ENCODE assay signal across 17 cellular contexts in the genomic region with DNA sequence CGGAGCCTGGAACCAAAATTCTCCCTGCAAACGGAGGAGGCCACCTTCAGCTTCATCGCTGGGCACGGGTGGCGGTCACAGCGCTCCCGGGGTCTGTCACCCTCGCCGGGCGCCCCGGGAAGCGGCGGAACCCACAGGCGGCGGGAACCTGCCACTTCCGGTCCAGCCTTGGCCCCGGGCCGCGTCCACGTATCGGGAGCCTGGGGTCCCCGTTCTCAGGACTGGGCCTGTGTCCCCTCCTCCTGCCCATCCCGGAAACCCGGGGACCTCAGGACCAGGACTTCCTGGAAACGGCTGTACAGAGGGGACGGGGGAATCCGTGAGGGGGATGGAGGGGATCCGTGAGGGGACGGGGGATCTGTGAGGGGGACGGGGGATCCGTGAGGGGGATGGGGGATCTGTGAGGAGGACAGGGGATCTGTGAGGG. TPM values are rescaled to one million over a fixed set of nuclear protein-coding genes. Genes with fewer than 3 reads are reported as not detected.
A peak's percentile ranks its signal among the peaks of the same experiment; 100 is the strongest.
DNase-seq lines count a peak whose midpoint lies in the region; ATAC-seq, FAIRE-seq and TF ChIP-seq lines count a peak whose summit lies in the region.
"Had no signal": no experiment of that assay in that cellular context is flagged by ENCODE, and none has a peak within 500 bp of the region (broad histone marks: within the 10 kb centered on the region; RNA-seq: fewer than 3 reads in every experiment).

No MANE protein-coding gene starts in this region.

- H3K4me3 ChIP-seq in K562 (no peak overlapping the region), lower lobe of right lung (no peak overlapping the region)

- intact Hi-C loops in K562 (cut with micrococcal nuclease) = no loop called here
- intact Hi-C loops in lower lobe of right lung (cut with DNase I) = no loop called here

- DNase-seq in AG20443 (ENCODE audit: low spot score) (peak; percentile 75), GM13977 (ENCODE audit: low spot score) (peak; percentile 87), K562 (ENCODE audit: extremely low read depth in 1 of 4, low spot score in 3 of 4) (peak in 3 of 4 experiments; percentile 58 to 74 (median 62)), lower lobe of right lung (peak; percentile 34), KG1 (lab: John Stamatoyannopoulos, UW) (no peak), dedifferentiated amniotic fluid mesenchymal stem cell (ENCODE audit: extremely low spot score) (no peak), mesenteric fat pad (ENCODE audit: low spot score) (no peak)
- DNase-seq in stimulated activated CD4-positive, alpha-beta T cell treated with anti-CD3 and anti-CD28 coated beads, Interleukin-4, amount 100 ng/mL, for 1 hour = no peak
- DNase-seq: activated B cell treated with CpG ODN at 0.5 μM for 24 hours; BE2C; DMS79 treated with DMSO at 0.1 percent for 48 hours; effector memory CD4-positive, alpha-beta T cell; Kasumi-1; NCI-H1417 treated with DMSO at 0.1 percent for 48 hours; NK-92 treated with Interleukin-12 subunit alpha and Interleukin-12 subunit beta, amount 100 ng/mL, for 24 hours; RPMI8226; T-helper 17 cell had no signal

- CTCF ChIA-PET in K562 (lab: Yijun Ruan, JAX; ENCODE audit: low intra/inter-chr PET ratio) = no interaction called here

- H3K9me3 ChIP-seq in K562 (replicated peaks; ENCODE audit: control insufficient read depth, insufficient read depth, low read depth, low read length) = no peaks in the 10 kb centered on the region
- H3K9me3 ChIP-seq in lower lobe of right lung = no peaks in the 10 kb centered on the region

- in situ Hi-C loops in GM13977 (cut with MboI; ENCODE audit: low pct_unique_long_range_greater_than_20kb, low sequenced_read_pairs, unreplicated experiment) (no loop called here), K562 (cut with MboI) (no loop called here)

- WGBS in K562 (ENCODE audit: insufficient coverage, low coverage, missing lambda C conversion rate) = 66% methylated on average over 15 of the region's 31 CpGs

- H3K4me1 ChIP-seq in K562 (replicated peaks in 1 of 2; ENCODE audit: control insufficient read depth in 2 of 2, insufficient read depth in 2 of 2, low read length in 2 of 2) = peaks cover 0 to 30% of the 10 kb centered on the region in 2 experiments; a peak in 2 of 5 replicates
- H3K4me1 ChIP-seq in lower lobe of right lung = no peaks in the 10 kb centered on the region
- H3K4me1 ChIP-seq: BE2C had no signal

- no peaks in the 10 kb centered on the region for H3K36me3 ChIP-seq in K562 (ENCODE audit: control insufficient read depth, insufficient read depth, low read length)
- peaks cover 18% of the 10 kb centered on the region for H3K36me3 ChIP-seq in lower lobe of right lung
- H3K36me3 ChIP-seq: BE2C had no signal

- H3K4me2 ChIP-seq in K562 (ENCODE audit: insufficient read depth, low read length) = no peak overlapping the region

- no peak for TF ChIP-seq CTCF in GM13977 (IDR thresholded peaks at IDR 0.05; ENCODE audit: extremely low read depth, insufficient read depth, missing control alignments)
- no peak for TF ChIP-seq CTCF in K562 (IDR thresholded peaks at IDR 0.05 in 2 of 3, conservative IDR thresholded peaks at IDR 0.05 in 1 of 3; ENCODE audit: insufficient read depth in 2 of 3, low read depth in 1 of 3, low read length in 3 of 3)
- no peak for TF ChIP-seq CTCF in lower lobe of right lung (IDR thresholded peaks at IDR 0.05)

- BruUV-seq in K562 (replicated peaks; lab: Mats Ljungman, UMichigan) = no TSS peak

- H3K9me1 ChIP-seq in K562 (ENCODE audit: control insufficient read depth, insufficient read depth, low read length) = no peaks in the 10 kb centered on the region

- no peak for TF ChIP-seq POLR2A in K562 (conservative IDR thresholded peaks at IDR 0.05)

- H3K27ac ChIP-seq in K562 (ENCODE audit: extremely low read depth, low read depth, low read length) (no peak overlapping the region), lower lobe of right lung (no peak overlapping the region)

- no peaks in the 10 kb centered on the region for H4K20me1 ChIP-seq in K562 (replicated peaks; ENCODE audit: control insufficient read depth, insufficient read depth, low read length)

- H2AFZ ChIP-seq in K562 (ENCODE audit: low read depth, low read length) = no peak overlapping the region

- ATAC-seq in K562 = no peak
- no peak for ATAC-seq in lower lobe of right lung
- ATAC-seq: T-helper 17 cell had no signal

- no peaks in the 10 kb centered on the region for H3K79me2 ChIP-seq in K562 (ENCODE audit: control insufficient read depth, insufficient read depth, low read length)

- no peak overlapping the region for H3K9ac ChIP-seq in K562 (ENCODE audit: insufficient read depth in 1 of 2, low read depth in 2 of 2, low read length in 2 of 2)

- POLR2A ChIA-PET in K562 (lab: Yijun Ruan, JAX) = no interaction called here

- no peak for TF ChIP-seq RAD21 in K562 (CRISPR knock-in tag; conservative IDR thresholded peaks at IDR 0.05 in 1 of 2, IDR thresholded peaks at IDR 0.05 in 1 of 2)

- FAIRE-seq in K562 (lab: Jason Lieb, UNC) = no peak

- TF ChIP-seq EP300 in K562 (IDR thresholded peaks at IDR 0.05; ENCODE audit: low read length) = no peak

- peaks cover 0 to 13% of the 10 kb centered on the region in 2 experiments; a peak in 3 of 5 replicates for H3K27me3 ChIP-seq in K562 (ENCODE audit: control insufficient read depth in 2 of 2, insufficient read depth in 2 of 2, low read length in 2 of 2)
- no peaks in the 10 kb centered on the region for H3K27me3 ChIP-seq in lower lobe of right lung (ENCODE audit: low read depth)
- H3K27me3 ChIP-seq: BE2C had no signal

TF ChIP-seq in K562, 482 proteins besides CTCF, POLR2A, EP300 and RAD21 (continues in another document):
- TF ChIP-seq ZEB2 (IDR thresholded peaks at IDR 0.05) (no peak), WHSC1 (IDR thresholded peaks at IDR 0.05; ENCODE audit: low read length) (no peak), CBFA2T3 (IDR thresholded peaks at IDR 0.05) (no peak)
- TF ChIP-seq, protein P1, sequence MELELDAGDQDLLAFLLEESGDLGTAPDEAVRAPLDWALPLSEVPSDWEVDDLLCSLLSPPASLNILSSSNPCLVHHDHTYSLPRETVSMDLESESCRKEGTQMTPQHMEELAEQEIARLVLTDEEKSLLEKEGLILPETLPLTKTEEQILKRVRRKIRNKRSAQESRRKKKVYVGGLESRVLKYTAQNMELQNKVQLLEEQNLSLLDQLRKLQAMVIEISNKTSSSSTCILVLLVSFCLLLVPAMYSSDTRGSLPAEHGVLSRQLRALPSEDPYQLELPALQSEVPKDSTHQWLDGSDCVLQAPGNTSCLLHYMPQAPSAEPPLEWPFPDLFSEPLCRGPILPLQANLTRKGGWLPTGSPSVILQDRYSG (tag; conservative IDR thresholded peaks at IDR 0.05; ENCODE audit: low read depth) = no peak
- TF ChIP-seq, protein P2, sequence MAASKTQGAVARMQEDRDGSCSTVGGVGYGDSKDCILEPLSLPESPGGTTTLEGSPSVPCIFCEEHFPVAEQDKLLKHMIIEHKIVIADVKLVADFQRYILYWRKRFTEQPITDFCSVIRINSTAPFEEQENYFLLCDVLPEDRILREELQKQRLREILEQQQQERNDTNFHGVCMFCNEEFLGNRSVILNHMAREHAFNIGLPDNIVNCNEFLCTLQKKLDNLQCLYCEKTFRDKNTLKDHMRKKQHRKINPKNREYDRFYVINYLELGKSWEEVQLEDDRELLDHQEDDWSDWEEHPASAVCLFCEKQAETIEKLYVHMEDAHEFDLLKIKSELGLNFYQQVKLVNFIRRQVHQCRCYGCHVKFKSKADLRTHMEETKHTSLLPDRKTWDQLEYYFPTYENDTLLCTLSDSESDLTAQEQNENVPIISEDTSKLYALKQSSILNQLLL (CRISPR knock-in tag; IDR thresholded peaks at IDR 0.05; ENCODE audit: borderline replicate concordance) = no peak
- TF ChIP-seq, protein P3, sequence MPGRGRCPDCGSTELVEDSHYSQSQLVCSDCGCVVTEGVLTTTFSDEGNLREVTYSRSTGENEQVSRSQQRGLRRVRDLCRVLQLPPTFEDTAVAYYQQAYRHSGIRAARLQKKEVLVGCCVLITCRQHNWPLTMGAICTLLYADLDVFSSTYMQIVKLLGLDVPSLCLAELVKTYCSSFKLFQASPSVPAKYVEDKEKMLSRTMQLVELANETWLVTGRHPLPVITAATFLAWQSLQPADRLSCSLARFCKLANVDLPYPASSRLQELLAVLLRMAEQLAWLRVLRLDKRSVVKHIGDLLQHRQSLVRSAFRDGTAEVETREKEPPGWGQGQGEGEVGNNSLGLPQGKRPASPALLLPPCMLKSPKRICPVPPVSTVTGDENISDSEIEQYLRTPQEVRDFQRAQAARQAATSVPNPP (IDR thresholded peaks at IDR 0.05; ENCODE audit: borderline replicate concordance, insufficient read depth, insufficient read length) = no peak

RNA-seq across cellular contexts. Expression of a gene that starts 25.4 kb away (rescaled TPM):
- 21.5 and 51.6 TPM in 2 replicates for total RNA-seq in K562 (2011; cell fraction: chromatin; rRNA removed; ENCODE audit: low replicate concordance)
- 36.1 and 57.4 TPM in 2 replicates for total RNA-seq in K562 (2011; cell fraction: nucleolus; rRNA removed)
- 30.2 and 38.4 TPM in 2 replicates for total RNA-seq in K562 (2011; cell fraction: nucleoplasm; rRNA removed)
- total RNA-seq in K562 (2014; rRNA removed) (8.1 and 10.0 TPM in 2 replicates), K562 (2014; rRNA removed; fragmentation: Illumina TruSeq; extraction: Trizol) (3.6 and 5.0 TPM in 2 replicates), K562 (2015; rRNA removed; fragmentation: Illumina TruSeq; extraction: Trizol) (4.6 and 6.1 TPM in 2 replicates), K562 (2021) (9.8 and 10.2 TPM in 2 replicates), lower lobe of right lung (27.1 TPM), mesenteric fat pad (19.7 TPM)
- polyA plus RNA-seq in K562 (2011; rRNA removed) (7.9 TPM in 2 replicates), K562 (2014; fragmentation: Illumina TruSeq; extraction: Trizol) (2.5 and 4.7 TPM in 2 replicates), K562 (2014; fragmentation: Nextera tagmentation; extraction: Ambion mirVana) (1 to 10 TPM; 3.9 to 9.5 TPM), K562 (2014; rRNA removed) (2.6 and 3.6 TPM in 2 replicates)
- 5.2 and 10.8 TPM in 2 replicates for polyA plus RNA-seq in K562 (2011; cell fraction: cytosol; rRNA removed)
- polyA plus RNA-seq in K562 (2011; cell fraction: nucleus; rRNA removed) = 13.3 and 32.6 TPM in 2 replicates
- 6.4 and 9.1 TPM in 2 replicates for polyA plus RNA-seq in K562 (2012)
- 24.4 and 37.5 TPM in 2 replicates for polyA minus RNA-seq in K562 (2011; rRNA and poly(A)+ RNA removed)
- polyA minus RNA-seq in K562 (2011; cell fraction: cytosol; rRNA and poly(A)+ RNA removed) = 34.5 and 45.2 TPM in 2 replicates
- polyA minus RNA-seq in K562 (2011; cell fraction: nucleus; rRNA and poly(A)+ RNA removed) = 11.0 and 13.5 TPM in 2 replicates

Comparison
In these comparisons a context has a peak if more than half of its experiments do, and no peak if none do; other contexts are left out.
1. DNase-seq: peak in AG20443 (single experiment), GM13977 (single experiment), K562 (3 of 4) and lower lobe of right lung (single experiment); none in stimulated activated CD4-positive, alpha-beta T cell treated with anti-CD3 and anti-CD28 coated beads, Interleukin-4, amount 100 ng/mL, for 1 hour (single experiment), KG1 (single experiment), dedifferentiated amniotic fluid mesenchymal stem cell (single experiment) and mesenteric fat pad (single experiment).